Comparison of ENCODE assay signal across 13 cellular contexts in genomic region chr4:38275331-38275821, GRCh38.
DNase-seq lines count a peak whose midpoint lies in the region; ATAC-seq and TF ChIP-seq lines count a peak whose summit lies in the region.
"Had no signal": no experiment of that assay in that cellular context is flagged by ENCODE, and none has a peak within 500 bp of the region (broad histone marks: within the 10 kb centered on the region; RNA-seq: fewer than 3 reads in every experiment).

No MANE protein-coding gene starts in this region.

- POLR2A ChIA-PET in A673 (lab: Charles Lee; ENCODE audit: low non-redundant PET): no interaction called here

- intact Hi-C loops in A673 (cut with micrococcal nuclease; ENCODE audit: unreplicated experiment): no loop called here

- H3K36me3 ChIP-seq in kidney epithelial cell (ENCODE audit: control insufficient read depth, insufficient read depth, low read length): no peaks in the 10 kb centered on the region
- no peaks in the 10 kb centered on the region for H3K36me3 ChIP-seq in A673 (ENCODE audit: insufficient read depth, low read length, poor library complexity, severe bottlenecking)
- no peaks in the 10 kb centered on the region for H3K36me3 ChIP-seq in mesenchymal stem cell (ENCODE audit: control insufficient read depth in 1 of 2, insufficient read depth in 2 of 2, low read depth in 1 of 2, low read length in 2 of 2)
- H3K36me3 ChIP-seq: MG63 had no signal

- no peak overlapping the region for H2AFZ ChIP-seq in mesenchymal stem cell (ENCODE audit: low read depth, low read length)

- no TSS peak for BruUV-seq in A673 (replicated peaks; lab: Mats Ljungman, UMichigan)

- no peaks in the 10 kb centered on the region for H3K27me3 ChIP-seq in kidney epithelial cell (ENCODE audit: control insufficient read depth, insufficient read depth, low read length)
- no peaks in the 10 kb centered on the region for H3K27me3 ChIP-seq in A673 (replicated peaks; ENCODE audit: insufficient read depth, low read depth, low read length, poor library complexity)
- H3K27me3 ChIP-seq in mesenchymal stem cell (ENCODE audit: control insufficient read depth in 1 of 2, insufficient read depth in 1 of 2, low read length in 2 of 2): peaks cover 0 to 3% of the 10 kb centered on the region in 2 experiments
- H3K27me3 ChIP-seq: MG63 had no signal

- no peak overlapping the region for H2BK15ac ChIP-seq in mesenchymal stem cell (ENCODE audit: low read depth, poor library complexity, severe bottlenecking)

- no peak overlapping the region for H2BK120ac ChIP-seq in mesenchymal stem cell (ENCODE audit: low read depth, low read length)

- no peak overlapping the region for H4K8ac ChIP-seq in mesenchymal stem cell (ENCODE audit: low read length)

- H2AK5ac ChIP-seq in mesenchymal stem cell (ENCODE audit: low read length, severe bottlenecking): no peak overlapping the region

- H3K9ac ChIP-seq in mesenchymal stem cell (ENCODE audit: low read length): no peak overlapping the region

- no peak overlapping the region for H3K23ac ChIP-seq in mesenchymal stem cell (ENCODE audit: low read length in 2 of 2)

- DNase-seq in COLO668 (lab: John Stamatoyannopoulos, UW; ENCODE audit: unreplicated experiment): peak; percentile 62
- peak; percentile 30 for DNase-seq in HuH-7 (ENCODE audit: low spot score)
- peak; percentile 10 for DNase-seq in NCI-H774 (lab: John Stamatoyannopoulos, UW)
- DNase-seq in kidney epithelial cell (ENCODE audit: low read depth): peak; percentile 44
- no peak for DNase-seq in A673 (ENCODE audit: low spot score)
- DNase-seq in mesenchymal stem cell: no peak
- DNase-seq: activated naive CD8-positive, alpha-beta T cell treated with anti-CD3 and anti-CD28 coated beads for 36 hours; MG63; nucleus accumbens; T-helper 2 cell had no signal

- H3K27ac ChIP-seq in A673 (ENCODE audit: low read depth, low read length, poor library complexity, severe bottlenecking): no peak overlapping the region
- no peak overlapping the region for H3K27ac ChIP-seq in mesenchymal stem cell (ENCODE audit: low read length, poor library complexity, severe bottlenecking)

- H3K4me3 ChIP-seq in kidney epithelial cell (ENCODE audit: low read depth, low read length): no peak overlapping the region
- no peak overlapping the region for H3K4me3 ChIP-seq in A673 (ENCODE audit: low read depth, low read length, poor library complexity, severe bottlenecking)
- no peak overlapping the region for H3K4me3 ChIP-seq in mesenchymal stem cell (ENCODE audit: insufficient read depth in 1 of 2, low read depth in 1 of 2, low read length in 2 of 2)
- H3K4me3 ChIP-seq: MG63 had no signal

- no peaks in the 10 kb centered on the region for H3K9me3 ChIP-seq in A673 (ENCODE audit: low read depth, low read length, poor library complexity, severe bottlenecking)
- H3K9me3 ChIP-seq in mesenchymal stem cell (ENCODE audit: control insufficient read depth, low read length): no peaks in the 10 kb centered on the region
- H3K9me3 ChIP-seq: MG63 had no signal

- no peak overlapping the region for H3K4me2 ChIP-seq in mesenchymal stem cell (ENCODE audit: low read length, poor library complexity, severe bottlenecking)

- 83% methylated on average over 4 of the region's 4 CpGs for WGBS in mesenchymal stem cell

- H2BK12ac ChIP-seq in mesenchymal stem cell (ENCODE audit: low read length in 2 of 2): no peak overlapping the region

- TF ChIP-seq CTCF in kidney epithelial cell (IDR thresholded peaks at IDR 0.05; ENCODE audit: insufficient read depth, low read length, poor library complexity, severe bottlenecking): no peak
- TF ChIP-seq CTCF in A673 (conservative IDR thresholded peaks at IDR 0.05; ENCODE audit: low read depth, low read length): no peak

- H3K4me1 ChIP-seq in A673 (ENCODE audit: insufficient read depth, low read length, poor library complexity, severe bottlenecking): no peaks in the 10 kb centered on the region
- H3K4me1 ChIP-seq in mesenchymal stem cell (ENCODE audit: control insufficient read depth, insufficient read depth, low read depth, low read length): peaks cover 1% of the 10 kb centered on the region

- H2BK5ac ChIP-seq in mesenchymal stem cell (ENCODE audit: low read depth, low read length, poor library complexity, severe bottlenecking): no peak overlapping the region

- no peak overlapping the region for H3K14ac ChIP-seq in mesenchymal stem cell (ENCODE audit: low read length in 2 of 2)

- H4K91ac ChIP-seq in mesenchymal stem cell (ENCODE audit: low read length): no peak overlapping the region

- ATAC-seq in HG02588 (IDR thresholded peaks at IDR 0.05; ENCODE audit: unreplicated experiment): no peak
- no peak for ATAC-seq in HG03520 (IDR thresholded peaks at IDR 0.05; ENCODE audit: unreplicated experiment)
- ATAC-seq: stimulated activated effector memory CD8-positive, alpha-beta T cell treated with anti-CD3 and anti-CD28 coated beads, Interleukin-12 subunit alpha, Interleukin-12 subunit beta, amount 100 ng/mL, for 72 hours had no signal

- no peak overlapping the region for H3K18ac ChIP-seq in mesenchymal stem cell (ENCODE audit: low read depth in 1 of 2, low read length in 2 of 2)

- H3K4ac ChIP-seq in mesenchymal stem cell (ENCODE audit: low read depth in 1 of 2, low read length in 2 of 2): no peak overlapping the region

- CTCF ChIA-PET in A673 (lab: Charles Lee): no interaction called here

- no peaks in the 10 kb centered on the region for H3K79me1 ChIP-seq in mesenchymal stem cell (replicated peaks; ENCODE audit: low read length, poor library complexity, severe bottlenecking)

Comparison
In these comparisons a context has a peak if more than half of its experiments do, and no peak if none do; other contexts are left out.
1. DNase-seq: peak in COLO668 (single experiment), HuH-7 (single experiment), NCI-H774 (single experiment) and kidney epithelial cell (single experiment); none in A673 (single experiment) and mesenchymal stem cell (single experiment).